ENCODE assay signal across 15 cellular contexts in the genomic region with DNA sequence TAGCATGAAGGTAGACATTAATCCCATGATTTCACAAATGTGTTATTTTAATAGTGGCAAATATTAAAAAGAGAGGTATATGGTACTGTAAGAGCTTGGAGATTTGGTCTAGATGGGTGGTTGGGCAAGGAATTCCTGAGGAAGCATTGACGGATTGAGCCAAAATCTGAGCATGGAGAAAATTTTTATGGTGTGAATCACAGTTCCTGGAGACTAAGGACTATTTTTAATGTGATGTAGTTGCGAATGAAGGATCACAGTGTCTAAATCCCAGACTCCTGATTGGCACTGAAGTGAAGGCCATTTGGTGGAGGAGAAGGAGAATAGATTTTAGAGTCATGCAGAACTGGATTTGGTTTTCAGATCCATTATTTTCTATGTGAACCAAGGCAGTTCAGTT.
DNase-seq lines count a peak whose midpoint lies in the region; ATAC-seq and TF ChIP-seq lines count a peak whose summit lies in the region.
"Had no signal": no experiment of that assay in that cellular context is flagged by ENCODE, and none has a peak within 500 bp of the region (broad histone marks: within the 10 kb centered on the region; RNA-seq: fewer than 3 reads in every experiment).

No MANE protein-coding gene starts in this region.

- H3K18ac ChIP-seq in mesenchymal stem cell (ENCODE audit: low read depth in 1 of 2, low read length in 2 of 2): no peak overlapping the region

- DNase-seq in AG08396 (ENCODE audit: low spot score): peak; percentile 28
- DNase-seq in LHCN-M2 (ENCODE audit: low read depth): peak; percentile 84
- peak; percentile 52 for DNase-seq in choroid plexus epithelial cell (ENCODE audit: low read depth)
- DNase-seq in mesenchymal stem cell: peak; percentile 16
- no peak for DNase-seq in activated CD4-positive, alpha-beta T cell treated with anti-CD3 and anti-CD28 coated beads for 48 hours
- no peak for DNase-seq in NOMO-1 (lab: John Stamatoyannopoulos, UW; ENCODE audit: unreplicated experiment in 2 of 2)
- DNase-seq: activated T-cell treated with anti-CD3 and anti-CD28 coated beads, Interleukin-2, amount 50 U/mL, for 72 hours; AML-193; body of pancreas; DMS53; pancreas; T-cell had no signal

- H3K14ac ChIP-seq in mesenchymal stem cell (ENCODE audit: low read length in 2 of 2): no peak overlapping the region

- H3K4me3 ChIP-seq in choroid plexus epithelial cell (ENCODE audit: low read depth, low read length) (no peak overlapping the region), mesenchymal stem cell (ENCODE audit: insufficient read depth in 1 of 2, low read depth in 1 of 2, low read length in 2 of 2) (peak overlapping the region in 1 of 2 experiments; percentile 28)
- H3K4me3 ChIP-seq: body of pancreas, pancreas, thyroid gland had no signal

- no peaks in the 10 kb centered on the region for H3K9me3 ChIP-seq in mesenchymal stem cell (ENCODE audit: control insufficient read depth, low read length)
- H3K9me3 ChIP-seq: body of pancreas, pancreas, thyroid gland had no signal

- ATAC-seq in HG02759 (IDR thresholded peaks at IDR 0.05; ENCODE audit: unreplicated experiment) (no peak), GM21515 (IDR thresholded peaks at IDR 0.05; ENCODE audit: unreplicated experiment) (no peak)
- ATAC-seq: activated T-cell treated with anti-CD3 and anti-CD28 coated beads, Interleukin-2, amount 50 U/mL, for 72 hours; body of pancreas; pancreas; T-cell had no signal

- no peak overlapping the region for H2BK12ac ChIP-seq in mesenchymal stem cell (ENCODE audit: low read length in 2 of 2)

- no peak overlapping the region for H2BK15ac ChIP-seq in mesenchymal stem cell (ENCODE audit: low read depth, poor library complexity, severe bottlenecking)

- H3K4me2 ChIP-seq in mesenchymal stem cell (ENCODE audit: low read length, poor library complexity, severe bottlenecking): no peak overlapping the region

- 24% methylated on average over 2 of the region's 2 CpGs for WGBS in mesenchymal stem cell

- H4K8ac ChIP-seq in mesenchymal stem cell (ENCODE audit: low read length): no peak overlapping the region

- H3K27ac ChIP-seq in mesenchymal stem cell (ENCODE audit: low read length, poor library complexity, severe bottlenecking): no peak overlapping the region
- H3K27ac ChIP-seq: body of pancreas, pancreas had no signal

- H3K23ac ChIP-seq in mesenchymal stem cell (ENCODE audit: low read length in 2 of 2): no peak overlapping the region

- no peaks in the 10 kb centered on the region for H3K36me3 ChIP-seq in mesenchymal stem cell (ENCODE audit: control insufficient read depth in 1 of 2, insufficient read depth in 2 of 2, low read depth in 1 of 2, low read length in 2 of 2)
- H3K36me3 ChIP-seq: pancreas, thyroid gland had no signal

- no peak for TF ChIP-seq CTCF in choroid plexus epithelial cell (conservative IDR thresholded peaks at IDR 0.05; ENCODE audit: low read depth, low read length)

- H3K79me1 ChIP-seq in mesenchymal stem cell (replicated peaks; ENCODE audit: low read length, poor library complexity, severe bottlenecking): no peaks in the 10 kb centered on the region

- H3K9ac ChIP-seq in mesenchymal stem cell (ENCODE audit: low read length): peak overlapping the region; percentile 49

- no peak overlapping the region for H2AFZ ChIP-seq in mesenchymal stem cell (ENCODE audit: low read depth, low read length)

- no peak overlapping the region for H3K4ac ChIP-seq in mesenchymal stem cell (ENCODE audit: low read depth in 1 of 2, low read length in 2 of 2)

- H3K4me1 ChIP-seq in mesenchymal stem cell (ENCODE audit: control insufficient read depth, insufficient read depth, low read depth, low read length): peaks cover 3% of the 10 kb centered on the region
- H3K4me1 ChIP-seq: body of pancreas, pancreas had no signal

- H2BK5ac ChIP-seq in mesenchymal stem cell (ENCODE audit: low read depth, low read length, poor library complexity, severe bottlenecking): no peak overlapping the region

- H2BK120ac ChIP-seq in mesenchymal stem cell (ENCODE audit: low read depth, low read length): no peak overlapping the region

- H3K27me3 ChIP-seq in mesenchymal stem cell (ENCODE audit: control insufficient read depth in 1 of 2, insufficient read depth in 1 of 2, low read length in 2 of 2): peaks cover 2 to 6% of the 10 kb centered on the region in 2 experiments
- H3K27me3 ChIP-seq: body of pancreas, pancreas, thyroid gland had no signal

- no peak overlapping the region for H2AK5ac ChIP-seq in mesenchymal stem cell (ENCODE audit: low read length, severe bottlenecking)

- no peak overlapping the region for H4K91ac ChIP-seq in mesenchymal stem cell (ENCODE audit: low read length)

Comparison
In these comparisons a context has a peak if more than half of its experiments do, and no peak if none do; other contexts are left out.
1. DNase-seq: peak in AG08396 (single experiment), LHCN-M2 (single experiment), choroid plexus epithelial cell (single experiment) and mesenchymal stem cell (single experiment); none in activated CD4-positive, alpha-beta T cell treated with anti-CD3 and anti-CD28 coated beads for 48 hours (single experiment) and NOMO-1 (0 of 2).